ENCODE assay signal across 19 cellular contexts in the genomic region with DNA sequence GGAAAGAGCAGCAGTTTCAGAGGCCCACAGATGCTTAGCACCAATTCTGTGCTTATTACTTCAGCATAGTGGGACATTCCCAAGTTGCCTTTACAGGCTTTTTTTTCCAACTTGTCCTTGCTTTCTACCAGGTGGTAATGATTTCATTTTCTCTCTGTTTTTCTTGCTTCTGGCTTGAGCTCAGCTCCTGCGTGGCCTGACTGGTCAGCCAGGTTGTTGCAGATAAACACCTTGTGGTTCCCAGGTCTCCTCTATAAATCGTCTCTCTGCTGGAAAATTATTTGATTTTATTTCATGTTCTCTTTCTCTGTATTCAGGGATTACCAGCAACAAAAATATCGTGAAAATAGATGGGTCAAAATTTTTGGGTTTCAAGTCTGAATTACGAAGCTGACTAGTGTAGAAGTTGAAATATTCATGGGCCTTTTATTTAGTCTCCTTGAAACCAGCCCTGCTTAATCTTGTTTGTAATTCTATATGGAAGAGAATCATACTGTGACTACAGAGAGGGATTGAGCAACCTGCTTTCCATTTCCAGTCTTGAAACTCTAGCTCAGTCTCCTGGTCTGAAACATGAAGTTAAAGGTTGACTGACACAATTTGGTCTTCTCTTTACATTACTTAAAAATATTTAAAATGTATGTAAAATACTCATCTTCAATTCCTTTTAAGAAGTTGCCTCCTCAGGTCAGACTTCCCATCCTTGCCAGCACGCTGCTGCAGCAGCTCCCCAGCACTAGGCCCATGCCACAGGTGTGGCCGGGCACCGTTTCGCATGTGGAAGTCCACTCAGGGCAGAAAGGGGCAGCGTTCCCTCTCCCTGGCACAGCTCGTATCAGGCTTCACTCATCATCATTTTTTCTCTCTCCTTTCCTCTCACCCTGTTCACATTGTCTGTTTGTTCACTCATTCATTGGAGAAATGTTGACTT. TPM values are rescaled to one million over a fixed set of nuclear protein-coding genes. Genes with fewer than 3 reads are reported as not detected.
DNase-seq lines count a peak whose midpoint lies in the region; ATAC-seq and TF ChIP-seq lines count a peak whose summit lies in the region.
"Had no signal": no experiment of that assay in that cellular context is flagged by ENCODE, and none has a peak within 500 bp of the region (broad histone marks: within the 10 kb centered on the region; RNA-seq: fewer than 3 reads in every experiment).

No MANE protein-coding gene starts in this region.

- TF ChIP-seq CTCF in HEK293 (tag by site-specific recombination; IDR thresholded peaks at IDR 0.05) (no peak), OCI-LY7 (conservative IDR thresholded peaks at IDR 0.05; ENCODE audit: low read length) (no peak), fibroblast of the aortic adventitia (IDR thresholded peaks at IDR 0.05; ENCODE audit: insufficient read depth, low read length) (no peak)

- no peaks in the 10 kb centered on the region for H3K27me3 ChIP-seq in skeletal muscle tissue (ENCODE audit: control insufficient read depth in 3 of 3, insufficient read depth in 3 of 3, low read length in 3 of 3)
- H3K27me3 ChIP-seq: breast epithelium, tibial artery had no signal

- H4K20me1 ChIP-seq in OCI-LY7 (ENCODE audit: insufficient read depth, low read length) = no peaks in the 10 kb centered on the region

- no TSS peak for BruUV-seq in OCI-LY7 (replicated peaks; lab: Mats Ljungman, UMichigan)

- no peak overlapping the region for H2AFZ ChIP-seq in OCI-LY7 (ENCODE audit: low read length)

- DNase-seq in OCI-LY7 (ENCODE audit: low spot score) = no peak
- DNase-seq in fibroblast of the aortic adventitia (ENCODE audit: low read depth) = peak; percentile 7
- no peak for DNase-seq in NCI-H510A treated with DMSO at 0.1 percent for 48 hours (lab: John Stamatoyannopoulos, UW)
- DNase-seq: activated CD4-positive, alpha-beta T cell treated with anti-CD3 and anti-CD28 coated beads, Interleukin-2, amount 50 U/mL, for 4 hours; activated naive CD8-positive, alpha-beta T cell treated with anti-CD3 and anti-CD28 coated beads, Interleukin-2, amount 10 ng/mL, durations not matched to agents 7 days and 5 days; BE2C; DMS 273 treated with DMSO at 0.1 percent for 48 hours; GDM1; H7; NCI-H1694; NCI-H2227 treated with DMSO at 0.1 percent for 48 hours; SW 1271 had no signal

- H3K36me3 ChIP-seq in HEK293 (ENCODE audit: control insufficient read depth in 2 of 2, insufficient read depth in 1 of 2, low read length in 2 of 2) (no peaks in the 10 kb centered on the region), OCI-LY7 (ENCODE audit: insufficient read depth, low read length) (peaks cover 6% of the 10 kb centered on the region; the same call in 1 of the 2 replicates), skeletal muscle tissue (ENCODE audit: control insufficient read depth in 3 of 3, insufficient read depth in 3 of 3, low read length in 3 of 3) (peaks cover 0 to 10% (median 0%) of the 10 kb centered on the region in 3 donors)
- H3K36me3 ChIP-seq: BE2C, breast epithelium had no signal

- ATAC-seq in GM19035 (IDR thresholded peaks at IDR 0.05; ENCODE audit: unreplicated experiment) (no peak), GM18511 (IDR thresholded peaks at IDR 0.05; ENCODE audit: unreplicated experiment) (no peak)

- H3K9me3 ChIP-seq in HEK293 (ENCODE audit: control insufficient read depth, insufficient read depth, low read depth, low read length) = no peaks in the 10 kb centered on the region
- H3K9me3 ChIP-seq in OCI-LY7 (ENCODE audit: low read length) = no peaks in the 10 kb centered on the region
- peaks cover 0 to 3% (median 0%) of the 10 kb centered on the region in 3 donors for H3K9me3 ChIP-seq in skeletal muscle tissue (ENCODE audit: control insufficient read depth in 3 of 3, low read length in 3 of 3)
- H3K9me3 ChIP-seq: BE2C, breast epithelium, tibial artery had no signal

- no peak overlapping the region for H3K27ac ChIP-seq in HEK293 (ENCODE audit: extremely low read depth, low read depth, low read length)
- peak overlapping the region; percentile 65 for H3K27ac ChIP-seq in OCI-LY7 (ENCODE audit: low read depth, low read length, poor library complexity, severe bottlenecking)
- peak overlapping the region; percentile 16 for H3K27ac ChIP-seq in skeletal muscle tissue (ENCODE audit: low read depth, low read length)
- H3K27ac ChIP-seq: breast epithelium, tibial artery had no signal

- POLR2A ChIA-PET in HEK293 (lab: Yijun Ruan, JAX) (interaction anchor here (0.6 kb wide), 1 partner anchor 46 kb away, joined by 11 read pairs; no protein-coding TSS in a partner anchor), OCI-LY7 (lab: Charles Lee) (interaction anchor here (0.6 to 6.2 kb wide), 5 partner anchors 15 to 66 kb away, joined by 3 to 98 read pairs (median 4); no protein-coding TSS in a partner anchor)

- no peaks in the 10 kb centered on the region for H3K9me2 ChIP-seq in OCI-LY7 (ENCODE audit: insufficient read depth, low read length)

- H3K79me2 ChIP-seq in OCI-LY7 (ENCODE audit: insufficient read depth, low read depth, low read length) = peaks cover 64% of the 10 kb centered on the region

- H3K4me2 ChIP-seq in OCI-LY7 (ENCODE audit: low read length) = peak overlapping the region; percentile 95

- CTCF ChIA-PET in HEK293 (lab: Yijun Ruan, JAX) = interaction anchor here (0.6 to 0.7 kb wide), 2 partner anchors 98 to 113 kb away, joined by 3 to 5 read pairs; no protein-coding TSS in a partner anchor
- CTCF ChIA-PET in OCI-LY7 (lab: Charles Lee; ENCODE audit: unreplicated experiment) = no interaction called here

- H3K4me1 ChIP-seq in HEK293 (ENCODE audit: control insufficient read depth, insufficient read depth, low read length) = peaks cover 12% of the 10 kb centered on the region
- H3K4me1 ChIP-seq in OCI-LY7 (ENCODE audit: insufficient read depth, low read length, poor library complexity, severe bottlenecking) = peaks cover 61% of the 10 kb centered on the region
- peaks cover 40 to 46% (median 41%) of the 10 kb centered on the region in 3 donors for H3K4me1 ChIP-seq in skeletal muscle tissue (ENCODE audit: control insufficient read depth in 3 of 3, insufficient read depth in 3 of 3, low read length in 3 of 3)
- H3K4me1 ChIP-seq: BE2C, breast epithelium had no signal

- intact Hi-C loops in OCI-LY7 (cut with micrococcal nuclease; ENCODE audit: unreplicated experiment) = no loop called here

- H3K4me3 ChIP-seq in HEK293 (ENCODE audit: low read depth, low read length) (no peak overlapping the region), OCI-LY7 (ENCODE audit: low read depth, low read length, poor library complexity, severe bottlenecking) (peak overlapping the region; percentile 80), fibroblast of the aortic adventitia (ENCODE audit: low read depth, low read length) (no peak overlapping the region), skeletal muscle tissue (ENCODE audit: low read length in 3 of 3) (no peak overlapping the region)
- H3K4me3 ChIP-seq: breast epithelium, skin epidermis, tibial artery had no signal

- no peak overlapping the region for H3K9ac ChIP-seq in skeletal muscle tissue (ENCODE audit: low read depth in 1 of 3, low read length in 3 of 3)

TF ChIP-seq in HEK293, 187 proteins besides CTCF, POLR2A, EP300 and RAD21:
- peak; percentile 85 for TF ChIP-seq SCRT2 (tag by site-specific recombination; IDR thresholded peaks at IDR 0.05)
- 0 out of 2 replicates have a peak, but pooled peaks have one; percentile 20 for TF ChIP-seq ZBTB17 (tag by site-specific recombination; IDR thresholded peaks at IDR 0.05)
- no peak for TF ChIP-seq ZNF266 (tag by site-specific recombination; IDR thresholded peaks at IDR 0.05; ENCODE audit: low read depth)
TF ChIP-seq in HEK293: peak in this region for 2.

RNA-seq across cellular contexts. Expression of gene DUSP22, which starts 7.0 kb away (rescaled TPM):
- total RNA-seq in OCI-LY7 (2014; rRNA removed; shearing (Covaris generic)) = 133 and 149 TPM in 2 replicates
- total RNA-seq in OCI-LY7 (2022) (171 and 215 TPM in 2 replicates), fibroblast of the aortic adventitia (ENCODE audit: low replicate concordance) (17.0 and 18.6 TPM in 2 replicates), skeletal muscle tissue (17.7 TPM)
